In the genomic region with DNA sequence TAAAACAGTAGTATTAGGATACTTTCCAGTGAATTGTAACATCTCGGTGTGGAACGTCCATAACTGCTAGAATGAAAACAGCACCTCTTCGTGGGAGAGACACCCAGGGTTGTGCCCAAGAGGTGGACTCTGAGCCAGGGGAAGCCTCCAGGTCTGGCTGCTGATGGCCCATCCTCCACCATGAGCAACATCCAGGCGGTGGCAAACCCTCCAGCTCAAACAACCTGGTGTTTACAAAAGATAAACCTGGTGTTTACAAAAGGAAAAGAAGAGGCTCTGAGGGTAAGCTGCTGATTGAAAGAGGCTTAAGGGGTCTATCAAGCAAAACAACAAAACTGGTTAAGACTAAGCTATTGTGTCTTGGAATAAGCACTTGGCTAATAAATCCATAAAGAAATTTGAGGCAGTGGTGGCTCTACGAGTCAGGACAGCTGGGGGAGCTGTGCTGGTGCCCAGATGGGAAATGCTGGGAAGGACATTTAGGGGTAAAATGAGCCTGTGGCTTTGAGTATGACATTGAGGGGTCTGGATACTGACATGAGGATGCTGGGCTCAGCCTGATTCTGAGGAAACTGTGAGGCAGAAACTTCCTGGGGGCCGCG, we compare ENCODE assay signal across 22 cellular contexts.
DNase-seq lines count a peak whose midpoint lies in the region; ATAC-seq and TF ChIP-seq lines count a peak whose summit lies in the region.
"Had no signal": no experiment of that assay in that cellular context is flagged by ENCODE, and none has a peak within 500 bp of the region (broad histone marks: within the 10 kb centered on the region; RNA-seq: fewer than 3 reads in every experiment).

No MANE protein-coding gene starts in this region.

- intact Hi-C loops in sciatic nerve (cut with DNase I): no loop called here

- TF ChIP-seq CTCF in WERI-Rb-1 (IDR thresholded peaks at IDR 0.05; ENCODE audit: low read depth, low read length) (peak; percentile 23; the same call in 1 of the 2 replicates), neural crest cell (conservative IDR thresholded peaks at IDR 0.05) (no peak)

- peak overlapping the region; percentile 39 for H3K4me3 Mint-ChIP-seq in neural crest cell
- H3K4me3 Mint-ChIP-seq in T-helper 17 cell: no peak overlapping the region
- H3K4me3 Mint-ChIP-seq: CD4-positive, alpha-beta memory T cell had no signal

- H3K4me1 Mint-ChIP-seq in neural crest cell: peaks cover 43% of the 10 kb centered on the region
- peaks cover 2% of the 10 kb centered on the region for H3K4me1 Mint-ChIP-seq in T-helper 17 cell
- H3K4me1 Mint-ChIP-seq: CD4-positive, alpha-beta memory T cell had no signal

- H3K27ac ChIP-seq in WERI-Rb-1: peak overlapping the region; percentile 44
- H3K27ac ChIP-seq: neutrophil, PC-9 had no signal

- ATAC-seq in sciatic nerve (no peak), T-helper 17 cell (no peak), GM21737 (IDR thresholded peaks at IDR 0.05; ENCODE audit: unreplicated experiment) (no peak)
- ATAC-seq: esophagus mucosa, GM12878, SK-N-SH treated with all-trans-retinoic acid at 6 μM for 48 hours had no signal

- peak; percentile 66 for DNase-seq in COR-L47 (lab: John Stamatoyannopoulos, UW)
- DNase-seq in NCI-H1694 (lab: John Stamatoyannopoulos, UW): peak; percentile 70
- no peak for DNase-seq in WERI-Rb-1
- no peak for DNase-seq in neural crest cell (ENCODE audit: low read depth, low spot score)
- no peak for DNase-seq in sciatic nerve (ENCODE audit: low spot score)
- DNase-seq in T-helper 17 cell: no peak
- no peak for DNase-seq in NCI-H774 (lab: John Stamatoyannopoulos, UW)
- DNase-seq: activated naive CD4-positive, alpha-beta T cell; CD4-positive, alpha-beta memory T cell; dermis blood vessel endothelial cell; HCEC 1CT; islet precursor cell; MG63; NCI-H226; PC-9; stimulated activated CD4-positive, alpha-beta T cell treated with anti-CD3 and anti-CD28 coated beads, Interleukin-4, amount 100 ng/mL, for 4 hours; trophoblast cell had no signal

- H3K27me3 ChIP-seq in WERI-Rb-1 (ENCODE audit: insufficient read depth, low read depth, severe bottlenecking): no peaks in the 10 kb centered on the region
- H3K27me3 ChIP-seq: neutrophil had no signal

- H3K27ac Mint-ChIP-seq in neural crest cell (ENCODE audit: unreplicated experiment): peak overlapping the region; percentile 83
- no peak overlapping the region for H3K27ac Mint-ChIP-seq in T-helper 17 cell
- H3K27ac Mint-ChIP-seq: CD4-positive, alpha-beta memory T cell had no signal

- H3K36me3 Mint-ChIP-seq in neural crest cell (ENCODE audit: low read depth): no peaks in the 10 kb centered on the region
- no peaks in the 10 kb centered on the region for H3K36me3 Mint-ChIP-seq in T-helper 17 cell (ENCODE audit: low read depth)
- H3K36me3 Mint-ChIP-seq: CD4-positive, alpha-beta memory T cell had no signal

- H3K9me3 Mint-ChIP-seq in neural crest cell: peaks cover 6% of the 10 kb centered on the region

- no peak overlapping the region for H3K4me3 ChIP-seq in WERI-Rb-1 (ENCODE audit: low read depth, low read length)
- H3K4me3 ChIP-seq: GM12878, MG63, PC-9 had no signal

- H3K9me3 ChIP-seq in WERI-Rb-1 (ENCODE audit: severe bottlenecking): no peaks in the 10 kb centered on the region
- H3K9me3 ChIP-seq in T-helper 17 cell (ENCODE audit: control insufficient read depth, low read length, poor library complexity, severe bottlenecking): peaks cover 3% of the 10 kb centered on the region
- H3K9me3 ChIP-seq: MG63, neutrophil had no signal

- no peaks in the 10 kb centered on the region for H3K36me3 ChIP-seq in WERI-Rb-1
- H3K36me3 ChIP-seq: MG63, neutrophil had no signal

- H3K27me3 Mint-ChIP-seq in neural crest cell (ENCODE audit: low read depth): peaks cover 2% of the 10 kb centered on the region
- H3K27me3 Mint-ChIP-seq in T-helper 17 cell: peaks cover 37% of the 10 kb centered on the region

Comparison
In these comparisons a context has a peak if more than half of its experiments do, and no peak if none do; other contexts are left out.
1. DNase-seq: peak in COR-L47 (single experiment) and NCI-H1694 (single experiment); none in WERI-Rb-1 (single experiment), neural crest cell (single experiment), sciatic nerve (single experiment), T-helper 17 cell (0 of 3) and NCI-H774 (single experiment).